15 cellular contexts compared by ENCODE assay signal in genomic region chr3:171018151-171018935, GRCh38. TPM values are rescaled to one million over a fixed set of nuclear protein-coding genes. Genes with fewer than 3 reads are reported as not detected.
DNase-seq lines count a peak whose midpoint lies in the region; ATAC-seq and TF ChIP-seq lines count a peak whose summit lies in the region.
"Had no signal": no experiment of that assay in that cellular context is flagged by ENCODE, and none has a peak within 500 bp of the region (broad histone marks: within the 10 kb centered on the region; RNA-seq: fewer than 3 reads in every experiment).

No MANE protein-coding gene starts in this region.

- H3K4me3 Mint-ChIP-seq in neural crest cell = no peak overlapping the region
- H3K4me3 Mint-ChIP-seq: naive B cell; stimulated activated naive CD8-positive, alpha-beta T cell treated with anti-CD3 and anti-CD28 coated beads, Interleukin-15, Interleukin-2, amounts not matched to agents 100 ng/mL and 50 ng/mL, for 24 hours had no signal

- DNase-seq in GM12865 (ENCODE audit: low read depth) = no peak
- no peak for DNase-seq in brain microvascular endothelial cell
- DNase-seq in neural crest cell (ENCODE audit: low read depth, low spot score) = peak; percentile 3
- DNase-seq in amygdala (lab: John Stamatoyannopoulos, UW) = no peak
- no peak for DNase-seq in globus pallidus (ENCODE audit: low spot score)
- DNase-seq: activated effector memory CD4-positive, alpha-beta T cell treated with anti-CD3 and anti-CD28 coated beads, Interleukin-2, amount 50 U/mL, for 16 hours; dorsolateral prefrontal cortex; hypothalamus; naive B cell; NCI-H1694 had no signal

- H3K4me2 ChIP-seq in Loucy (ENCODE audit: low read depth, low read length, poor library complexity, severe bottlenecking) = no peak overlapping the region

- H3K36me3 Mint-ChIP-seq in neural crest cell (ENCODE audit: low read depth) = no peaks in the 10 kb centered on the region
- H3K36me3 Mint-ChIP-seq: naive B cell had no signal

- H3F3A ChIP-seq in Loucy (ENCODE audit: low read depth) = no peaks in the 10 kb centered on the region

- H3K9ac ChIP-seq in Loucy (ENCODE audit: low read depth, low read length, poor library complexity, severe bottlenecking) = no peak overlapping the region

- no peaks in the 10 kb centered on the region for H3K9me3 ChIP-seq in Loucy (ENCODE audit: insufficient read depth, low read depth, low read length)

- H3K36me3 ChIP-seq in Loucy (ENCODE audit: insufficient read depth, low read length) (no peaks in the 10 kb centered on the region), brain microvascular endothelial cell (replicated peaks) (no peaks in the 10 kb centered on the region)

- no peak overlapping the region for H3K27ac Mint-ChIP-seq in neural crest cell (ENCODE audit: unreplicated experiment)
- H3K27ac Mint-ChIP-seq: naive B cell; stimulated activated naive CD8-positive, alpha-beta T cell treated with anti-CD3 and anti-CD28 coated beads, Interleukin-15, Interleukin-2, amounts not matched to agents 100 ng/mL and 50 ng/mL, for 24 hours had no signal

- H3K27ac ChIP-seq in brain microvascular endothelial cell = no peak overlapping the region
- H3K27ac ChIP-seq: dorsolateral prefrontal cortex, HL-60 had no signal

- H3K4me1 Mint-ChIP-seq in neural crest cell = no peaks in the 10 kb centered on the region
- H3K4me1 Mint-ChIP-seq: naive B cell had no signal

- H2AFZ ChIP-seq in Loucy (ENCODE audit: low read length) = no peak overlapping the region

- in situ Hi-C loops in brain microvascular endothelial cell (cut with HindIII; ENCODE audit: low pct_ligation_motif_present, low sequenced_read_pairs) = no loop called here

- H3K4me3 ChIP-seq in GM12865 (ENCODE audit: low read depth, low read length) (no peak overlapping the region), Loucy (ENCODE audit: low read length, poor library complexity, severe bottlenecking) (no peak overlapping the region), brain microvascular endothelial cell (ENCODE audit: low read depth, low read length) (no peak overlapping the region)
- H3K4me3 ChIP-seq: dorsolateral prefrontal cortex had no signal

- H3K79me2 ChIP-seq in Loucy (ENCODE audit: insufficient read depth, low read length) = no peaks in the 10 kb centered on the region

- H3K4me1 ChIP-seq in Loucy (ENCODE audit: insufficient read depth, low read length, poor library complexity, severe bottlenecking) = no peaks in the 10 kb centered on the region

- peak; percentile 25 for TF ChIP-seq CTCF in GM12865 (IDR thresholded peaks at IDR 0.05; ENCODE audit: insufficient read depth, low read depth, low read length, missing control alignments)
- TF ChIP-seq CTCF in Loucy (conservative IDR thresholded peaks at IDR 0.05; ENCODE audit: low read length) = peak; percentile 69
- peak; percentile 57 for TF ChIP-seq CTCF in brain microvascular endothelial cell (IDR thresholded peaks at IDR 0.05; ENCODE audit: low read depth, low read length, missing control alignments)
- peak; percentile 50 for TF ChIP-seq CTCF in neural crest cell (conservative IDR thresholded peaks at IDR 0.05)

- H3K9me3 Mint-ChIP-seq in neural crest cell = peaks cover 2% of the 10 kb centered on the region
- H3K9me3 Mint-ChIP-seq: stimulated activated naive CD8-positive, alpha-beta T cell treated with anti-CD3 and anti-CD28 coated beads, Interleukin-15, Interleukin-2, amounts not matched to agents 100 ng/mL and 50 ng/mL, for 24 hours had no signal

- no peaks in the 10 kb centered on the region for H3K27me3 Mint-ChIP-seq in neural crest cell (ENCODE audit: low read depth)

- no peaks in the 10 kb centered on the region for H3K27me3 ChIP-seq in Loucy (ENCODE audit: insufficient read depth, low read length, poor library complexity, severe bottlenecking)
- no peaks in the 10 kb centered on the region for H3K27me3 ChIP-seq in brain microvascular endothelial cell (replicated peaks)

- no peaks in the 10 kb centered on the region for H4K20me1 ChIP-seq in Loucy (ENCODE audit: insufficient read depth, low read length, poor library complexity, severe bottlenecking)

- no peak for ATAC-seq in HG03571 (IDR thresholded peaks at IDR 0.05; ENCODE audit: unreplicated experiment)

- no peaks in the 10 kb centered on the region for H3K9me2 ChIP-seq in Loucy (replicated peaks; ENCODE audit: low read depth, low read length)

RNA-seq across cellular contexts. Expression of gene SLC2A2, which starts 8.2 kb away (rescaled TPM):
- not detected in 2 replicates for total RNA-seq in neural crest cell
- total RNA-seq: G401 had no signal
